ENCODE assay signal across 8 cellular contexts in the genomic region with DNA sequence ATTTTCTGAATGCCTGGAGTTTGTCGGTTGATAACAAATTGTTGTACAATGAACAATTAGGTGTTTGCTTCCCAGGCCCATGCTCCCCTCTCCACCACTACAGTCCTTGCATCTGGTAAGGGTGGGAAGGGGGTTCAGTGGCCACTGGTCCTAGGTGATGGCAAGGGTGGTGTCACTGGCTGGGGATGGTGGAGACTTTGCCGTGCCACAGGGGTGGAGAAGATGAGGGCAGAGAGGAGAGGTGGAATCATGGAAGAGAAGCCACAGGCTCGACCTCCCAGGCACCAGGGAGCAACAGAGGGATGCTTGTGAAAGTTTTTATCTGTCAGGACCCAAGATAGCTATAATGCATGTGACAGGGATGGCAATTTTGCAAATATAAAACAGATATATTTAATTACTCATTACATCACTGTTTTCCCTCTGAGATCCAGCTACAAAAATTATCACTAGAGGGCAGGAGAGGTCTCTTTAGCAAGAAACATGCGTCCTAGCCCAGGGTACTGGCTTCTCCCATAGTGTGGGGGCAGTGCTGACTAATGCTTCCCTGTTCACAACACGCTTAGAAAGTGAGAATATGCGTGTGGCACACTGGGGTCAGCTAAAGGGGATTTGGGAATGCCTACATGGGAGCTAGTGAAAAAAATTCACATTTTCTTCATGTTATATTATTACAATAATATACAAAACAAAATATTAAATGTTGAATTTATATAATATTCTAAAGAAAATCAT. TPM values are rescaled to one million over a fixed set of nuclear protein-coding genes. Genes with fewer than 3 reads are reported as not detected.
DNase-seq lines count a peak whose midpoint lies in the region; ATAC-seq and TF ChIP-seq lines count a peak whose summit lies in the region.

No MANE protein-coding gene starts in this region.

- peak; percentile 62 for TF ChIP-seq CTCF in AG04449 (IDR thresholded peaks at IDR 0.05; ENCODE audit: insufficient read depth, low read length, missing control alignments)
- peak; percentile 58 for TF ChIP-seq CTCF in NB4 (IDR thresholded peaks at IDR 0.05; ENCODE audit: low read depth, low read length)
- peak in 1 of 2 donors; percentile 87 for TF ChIP-seq CTCF in right atrium auricular region (IDR thresholded peaks at IDR 0.05)

- H3K36me3 ChIP-seq in right atrium auricular region: no peaks in the 10 kb centered on the region

- H3K4me1 ChIP-seq in right atrium auricular region: peaks cover 0 to 25% of the 10 kb centered on the region in 2 donors

- CTCF ChIA-PET in AG04449 (lab: Yijun Ruan, JAX): interaction anchor here (0.5 to 2.1 kb wide), 52 partner anchors 9 to 365 kb away, joined by 3 to 41 read pairs (median 4); a partner anchor contains a TSS

- no peak overlapping the region for H3K27ac ChIP-seq in right atrium auricular region

- DNase-seq in AG04449 (ENCODE audit: low read depth, low spot score) (peak; percentile 52), NB4 (ENCODE audit: low read depth) (peak; percentile 89), SHP77 treated with DMSO at 0.1 percent for 48 hours (lab: John Stamatoyannopoulos, UW) (peak; percentile 52), amniotic epithelial cell (ENCODE audit: low read depth) (peak; percentile 88), right atrium auricular region (ENCODE audit: low spot score) (peak; percentile 80), renal cortical epithelial cell (ENCODE audit: low read depth) (peak; percentile 88)

- POLR2A ChIA-PET in AG04449 (lab: Yijun Ruan, JAX): interaction anchor here (0.6 to 0.9 kb wide), 2 partner anchors 49 to 134 kb away, joined by 3 to 4 read pairs; a partner anchor contains a TSS

- TF ChIP-seq POLR2A in NB4 (IDR thresholded peaks at IDR 0.05; ENCODE audit: extremely low read depth, insufficient read length): no peak

- no peak overlapping the region for H3K4me3 ChIP-seq in AG04449 (ENCODE audit: low read depth, low read length)
- no peak overlapping the region for H3K4me3 ChIP-seq in NB4 (ENCODE audit: low read depth, low read length)
- H3K4me3 ChIP-seq in right atrium auricular region: no peak overlapping the region

- ATAC-seq in GM18868 (IDR thresholded peaks at IDR 0.05; ENCODE audit: unreplicated experiment) (peak; percentile 60), HG03521 (IDR thresholded peaks at IDR 0.05; ENCODE audit: unreplicated experiment) (no peak)

- no peaks in the 10 kb centered on the region for H3K27me3 ChIP-seq in right atrium auricular region

- H3K9me3 ChIP-seq in right atrium auricular region: no peaks in the 10 kb centered on the region

RNA-seq across cellular contexts. Expression of a gene that starts 49.0 kb away (rescaled TPM):
- total RNA-seq in right atrium auricular region (1 to 10 TPM; 2.8 to 5.3 TPM), renal cortical epithelial cell (6.7 and 6.8 TPM in 2 replicates)
